In genomic region chr20:51128198-51128597, GRCh38 we compare ENCODE assay signal across 12 cellular contexts.
A peak's percentile ranks its signal among the peaks of the same experiment; 100 is the strongest.
DNase-seq lines count a peak whose midpoint lies in the region; ATAC-seq and TF ChIP-seq lines count a peak whose summit lies in the region.
"Had no signal": no experiment of that assay in that cellular context is flagged by ENCODE, and none has a peak within 500 bp of the region (broad histone marks: within the 10 kb centered on the region; RNA-seq: fewer than 3 reads in every experiment).

No MANE protein-coding gene starts in this region.

- H4K20me1 ChIP-seq in mammary epithelial cell (ENCODE audit: insufficient read depth, low read length) (no peaks in the 10 kb centered on the region), hepatocyte (ENCODE audit: insufficient read depth, poor library complexity, severe bottlenecking) (no peaks in the 10 kb centered on the region)

- H3K79me2 ChIP-seq in mammary epithelial cell (ENCODE audit: insufficient read depth, low read length) (no peaks in the 10 kb centered on the region), hepatocyte (no peaks in the 10 kb centered on the region)

- H3K4me3 ChIP-seq in mammary epithelial cell (replicated peaks in 1 of 3; ENCODE audit: insufficient read depth in 1 of 3, low read depth in 2 of 3, low read length in 3 of 3): no peak overlapping the region
- no peak overlapping the region for H3K4me3 ChIP-seq in skeletal muscle satellite cell (ENCODE audit: low read length)
- H3K4me3 ChIP-seq in hepatocyte: no peak overlapping the region

- H3K36me3 ChIP-seq in mammary epithelial cell (ENCODE audit: insufficient read depth, low read length): no peaks in the 10 kb centered on the region
- no peaks in the 10 kb centered on the region for H3K36me3 ChIP-seq in skeletal muscle satellite cell (ENCODE audit: insufficient read depth, low read length)
- no peaks in the 10 kb centered on the region for H3K36me3 ChIP-seq in hepatocyte (replicated peaks; ENCODE audit: insufficient read depth, low read depth)

- no peaks in the 10 kb centered on the region for H3K9me2 ChIP-seq in hepatocyte (replicated peaks; ENCODE audit: insufficient read depth)

- H3K4me1 ChIP-seq in mammary epithelial cell (ENCODE audit: insufficient read depth, low read length) (no peaks in the 10 kb centered on the region), skeletal muscle satellite cell (ENCODE audit: control insufficient read depth, insufficient read depth, low read length) (peaks cover 12% of the 10 kb centered on the region), hepatocyte (ENCODE audit: insufficient read depth) (peaks cover 30% of the 10 kb centered on the region)

- intact Hi-C loops in activated CD4-positive, alpha-beta T cell treated with anti-CD3 and anti-CD28 coated beads, Interleukin-2, amount 10 ng/mL, durations not matched to agents 24 days and 14 days (cut with micrococcal nuclease): loop anchor here (5.0 kb wide), 1 partner anchor 36 kb away; no protein-coding TSS in a partner anchor
- intact Hi-C loops in mammary epithelial cell (cut with micrococcal nuclease): no loop called here

- H3K9me3 ChIP-seq in mammary epithelial cell (replicated peaks; ENCODE audit: insufficient read depth, low read length) (no peaks in the 10 kb centered on the region), skeletal muscle satellite cell (replicated peaks; ENCODE audit: low read length) (no peaks in the 10 kb centered on the region), hepatocyte (ENCODE audit: low read depth) (no peaks in the 10 kb centered on the region)

- H3K27me3 Mint-ChIP-seq in activated CD4-positive, alpha-beta T cell treated with anti-CD3 and anti-CD28 coated beads, Interleukin-2, amount 10 ng/mL, durations not matched to agents 24 days and 14 days: peaks cover 9% of the 10 kb centered on the region

- peak; percentile 44 for ATAC-seq in HG03354 (IDR thresholded peaks at IDR 0.05; ENCODE audit: poor library complexity, severe bottlenecking, unreplicated experiment)
- ATAC-seq in GM19328 (IDR thresholded peaks at IDR 0.05; ENCODE audit: unreplicated experiment): no peak

- H3K4me2 ChIP-seq in mammary epithelial cell (ENCODE audit: insufficient read depth, low read depth, low read length) (no peak overlapping the region), skeletal muscle satellite cell (ENCODE audit: low read length) (peak overlapping the region; percentile 55), hepatocyte (no peak overlapping the region)

- peak overlapping the region; percentile 63 for H3K27ac Mint-ChIP-seq in activated CD4-positive, alpha-beta T cell treated with anti-CD3 and anti-CD28 coated beads, Interleukin-2, amount 10 ng/mL, durations not matched to agents 24 days and 14 days
- H3K27ac Mint-ChIP-seq: activated naive CD8-positive, alpha-beta T cell treated with anti-CD3 and anti-CD28 coated beads, Interleukin-2, amount 10 ng/mL, durations not matched to agents 7 days and 5 days; CD4-positive, CD25-positive, alpha-beta regulatory T cell had no signal

- peak; percentile 59 for DNase-seq in activated CD4-positive, alpha-beta T cell treated with anti-CD3 and anti-CD28 coated beads, Interleukin-2, amount 10 ng/mL, durations not matched to agents 24 days and 14 days
- no peak for DNase-seq in activated CD4-positive, alpha-beta T cell treated with anti-CD3 and anti-CD28 coated beads for 4 hours
- DNase-seq in mammary epithelial cell: peak; percentile 84
- no peak for DNase-seq in DMS53 treated with DMSO at 0.1 percent for 48 hours (lab: John Stamatoyannopoulos, UW; ENCODE audit: unreplicated experiment)
- DNase-seq in hepatocyte (ENCODE audit: low spot score): no peak
- DNase-seq: activated naive CD8-positive, alpha-beta T cell treated with anti-CD3 and anti-CD28 coated beads, Interleukin-2, amount 10 ng/mL, durations not matched to agents 7 days and 5 days; CD4-positive, CD25-positive, alpha-beta regulatory T cell; KG1; Right ventricle myocardium superior had no signal

- 41% methylated on average over 4 of the region's 4 CpGs for WGBS in mammary epithelial cell (ENCODE audit: low coverage, missing lambda C conversion rate)
- 72% methylated on average over 4 of the region's 4 CpGs for WGBS in hepatocyte (ENCODE audit: low lambda C conversion rate, missing lambda C conversion rate)

- H3K4me1 Mint-ChIP-seq in activated CD4-positive, alpha-beta T cell treated with anti-CD3 and anti-CD28 coated beads, Interleukin-2, amount 10 ng/mL, durations not matched to agents 24 days and 14 days: peaks cover 10% of the 10 kb centered on the region

- no peaks in the 10 kb centered on the region for H3K9me3 Mint-ChIP-seq in activated CD4-positive, alpha-beta T cell treated with anti-CD3 and anti-CD28 coated beads, Interleukin-2, amount 10 ng/mL, durations not matched to agents 24 days and 14 days
- H3K9me3 Mint-ChIP-seq: activated naive CD8-positive, alpha-beta T cell treated with anti-CD3 and anti-CD28 coated beads, Interleukin-2, amount 10 ng/mL, durations not matched to agents 7 days and 5 days; CD4-positive, CD25-positive, alpha-beta regulatory T cell had no signal

- in situ Hi-C loops in mammary epithelial cell (cut with MboI; ENCODE audit: low sequenced_read_pairs in 2 of 2): no loop called here

- no peaks in the 10 kb centered on the region for H3K27me3 ChIP-seq in mammary epithelial cell (ENCODE audit: insufficient read depth, low read length)
- H3K27me3 ChIP-seq in skeletal muscle satellite cell (ENCODE audit: control insufficient read depth, insufficient read depth, low read length): peaks cover 25% of the 10 kb centered on the region
- H3K27me3 ChIP-seq in hepatocyte: no peaks in the 10 kb centered on the region

- H3K9ac ChIP-seq in mammary epithelial cell (ENCODE audit: insufficient read depth, low read length) (no peak overlapping the region), skeletal muscle satellite cell (ENCODE audit: low read depth, low read length) (no peak overlapping the region)

- H3K27ac ChIP-seq in mammary epithelial cell (ENCODE audit: insufficient read depth, low read depth, low read length): no peak overlapping the region
- no peak overlapping the region for H3K27ac ChIP-seq in hepatocyte

- CTCF ChIA-PET in mammary epithelial cell (lab: Charles Lee; ENCODE audit: low non-redundant PET): no interaction called here

- BruUV-seq in mammary epithelial cell (replicated peaks; lab: Mats Ljungman, UMichigan): no TSS peak

- H3K4me3 Mint-ChIP-seq in activated CD4-positive, alpha-beta T cell treated with anti-CD3 and anti-CD28 coated beads, Interleukin-2, amount 10 ng/mL, durations not matched to agents 24 days and 14 days: peak overlapping the region; percentile 15
- H3K4me3 Mint-ChIP-seq: activated naive CD8-positive, alpha-beta T cell treated with anti-CD3 and anti-CD28 coated beads, Interleukin-2, amount 10 ng/mL, durations not matched to agents 7 days and 5 days; CD4-positive, CD25-positive, alpha-beta regulatory T cell had no signal

- H2AFZ ChIP-seq in mammary epithelial cell (ENCODE audit: low read depth, low read length) (no peak overlapping the region), hepatocyte (no peak overlapping the region)

- dilution Hi-C loops in mammary epithelial cell (cut with HindIII; ENCODE audit: low sequenced_read_pairs): loop anchor here (5.0 kb wide), 1 partner anchor 79 kb away; no protein-coding TSS in a partner anchor

- no peaks in the 10 kb centered on the region for H3K36me3 Mint-ChIP-seq in activated CD4-positive, alpha-beta T cell treated with anti-CD3 and anti-CD28 coated beads, Interleukin-2, amount 10 ng/mL, durations not matched to agents 24 days and 14 days (ENCODE audit: low read depth)
- H3K36me3 Mint-ChIP-seq: activated naive CD8-positive, alpha-beta T cell treated with anti-CD3 and anti-CD28 coated beads, Interleukin-2, amount 10 ng/mL, durations not matched to agents 7 days and 5 days; CD4-positive, CD25-positive, alpha-beta regulatory T cell had no signal

- TF ChIP-seq CTCF in mammary epithelial cell (conservative IDR thresholded peaks at IDR 0.05 in 1 of 2, IDR thresholded peaks at IDR 0.05 in 1 of 2; ENCODE audit: extremely low read depth in 1 of 2, insufficient read depth in 1 of 2, low read depth in 1 of 2, low read length in 2 of 2): no peak
- TF ChIP-seq CTCF in hepatocyte (IDR thresholded peaks at IDR 0.05; ENCODE audit: poor library complexity): no peak

Comparison
In these comparisons a context has a peak if more than half of its experiments do, and no peak if none do; other contexts are left out.
1. DNase-seq: peak in activated CD4-positive, alpha-beta T cell treated with anti-CD3 and anti-CD28 coated beads, Interleukin-2, amount 10 ng/mL, durations not matched to agents 24 days and 14 days (single experiment) and mammary epithelial cell (single experiment); none in activated CD4-positive, alpha-beta T cell treated with anti-CD3 and anti-CD28 coated beads for 4 hours (0 of 2), DMS53 treated with DMSO at 0.1 percent for 48 hours (single experiment) and hepatocyte (single experiment).